Comparison of ENCODE assay signal across 10 cellular contexts in the genomic region with DNA sequence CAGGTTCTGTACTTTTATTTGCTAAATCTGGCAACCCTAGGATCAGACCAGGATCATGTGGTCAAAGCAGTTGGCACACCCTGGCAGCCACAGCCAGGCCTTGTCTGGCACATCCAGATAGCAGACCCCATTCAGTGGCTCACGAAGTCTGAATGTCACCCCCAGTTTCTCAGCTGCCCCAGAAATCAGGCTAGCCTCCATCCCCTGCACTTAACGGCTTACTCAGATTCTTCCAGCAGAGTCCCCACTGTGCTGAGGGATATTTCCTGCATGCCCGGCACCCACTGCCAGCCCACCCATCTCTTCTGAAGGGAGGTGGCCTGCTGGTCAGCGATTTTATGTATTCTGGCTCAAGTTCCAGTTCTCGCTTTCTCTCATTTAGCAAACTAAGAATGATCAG. TPM values are rescaled to one million over a fixed set of nuclear protein-coding genes. Genes with fewer than 3 reads are reported as not detected.
"Had no signal": no experiment of that assay in that cellular context is flagged by ENCODE, and none has a peak within 500 bp of the region (broad histone marks: within the 10 kb centered on the region; RNA-seq: fewer than 3 reads in every experiment).

No MANE protein-coding gene starts in this region.

- H2AFZ ChIP-seq: GM23248 had no signal

- H3K9me3 Mint-ChIP-seq: HFFc6 had no signal

- H3K36me3 ChIP-seq: HAP-1 had no signal

- H3K9me3 ChIP-seq: HAP-1 had no signal

- FAIRE-seq: K562 had no signal

- H3K9ac ChIP-seq: GM23248 had no signal

- H3K4me3 Mint-ChIP-seq: HFFc6 had no signal

- DNase-seq: GM23248, GOT3, H7, HFFc6, IMR-90 had no signal

- H3K4me1 ChIP-seq: HAP-1 had no signal

- H3K27ac Mint-ChIP-seq: HFFc6 had no signal

- H3K4me3 ChIP-seq: GM23248, HAP-1, K562 had no signal

- ATAC-seq: HCT116, K562 had no signal

- H3K27ac ChIP-seq: GM23248 had no signal

RNA-seq across cellular contexts. Expression of a gene that starts 4.7 kb away (rescaled TPM):
- total RNA-seq: GM23248, H4, H7, HFFc6, HT-29, K562 had no signal

RNA-seq across cellular contexts. Expression of a gene that starts 7.9 kb away (rescaled TPM):
- total RNA-seq: GM23248, H4, H7, HFFc6, HT-29, IMR-90, K562 had no signal
